In the genomic region with DNA sequence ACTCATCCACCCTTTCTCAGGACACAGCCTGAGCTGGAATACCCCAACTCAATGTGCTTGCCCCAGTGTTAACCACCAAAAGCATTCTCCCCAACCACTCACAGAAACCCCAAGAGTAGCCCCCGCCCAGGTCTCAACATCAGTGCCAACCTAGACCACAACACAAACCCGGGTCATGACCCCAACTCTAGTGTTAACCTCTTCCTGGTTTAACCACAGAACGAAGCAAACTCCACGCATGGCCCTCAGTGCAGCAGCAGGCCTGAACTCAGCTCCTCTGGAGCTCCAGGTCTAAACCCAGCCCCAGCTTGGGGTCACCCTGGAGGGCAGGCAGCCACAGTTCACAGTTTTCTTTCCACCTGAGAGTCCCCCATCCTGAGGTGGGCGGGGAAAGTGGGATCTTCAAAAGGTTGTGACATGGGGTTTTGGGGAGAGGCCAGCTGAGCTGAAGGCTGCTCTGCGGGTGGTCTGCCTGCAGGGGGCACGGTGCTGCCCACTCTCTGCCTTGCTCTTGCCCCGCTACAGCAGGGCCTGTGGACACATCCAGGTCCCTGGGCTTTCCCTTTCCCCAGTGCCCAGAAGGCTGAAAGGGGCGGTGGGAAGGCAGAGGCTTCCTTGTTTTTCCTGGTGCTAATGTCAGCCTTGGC, we compare ENCODE assay signal across 11 cellular contexts. TPM values are rescaled to one million over a fixed set of nuclear protein-coding genes. Genes with fewer than 3 reads are reported as not detected.
A peak's percentile ranks its signal among the peaks of the same experiment; 100 is the strongest.
DNase-seq lines count a peak whose midpoint lies in the region; ATAC-seq and TF ChIP-seq lines count a peak whose summit lies in the region.
"Had no signal": no experiment of that assay in that cellular context is flagged by ENCODE, and none has a peak within 500 bp of the region (broad histone marks: within the 10 kb centered on the region; RNA-seq: fewer than 3 reads in every experiment).

No MANE protein-coding gene starts in this region.

- no TSS peak for BruUV-seq in IMR-90 (replicated peaks; lab: Mats Ljungman, UMichigan)

- H3K9me1 ChIP-seq in IMR-90 (ENCODE audit: insufficient read depth, low read length): no peaks in the 10 kb centered on the region

- no peak overlapping the region for H2BK15ac ChIP-seq in IMR-90 (ENCODE audit: low read depth, low read length)

- H2AK5ac ChIP-seq in IMR-90 (ENCODE audit: low read depth, low read length): no peak overlapping the region

- DNase-seq in IMR-90 (no peak), NCI-H146 treated with DMSO at 0.1 percent for 48 hours (lab: John Stamatoyannopoulos, UW; ENCODE audit: unreplicated experiment) (no peak), mucosa of gallbladder (ENCODE audit: low spot score) (no peak)
- DNase-seq in activated CD8-positive, alpha-beta T cell treated with anti-CD3 and anti-CD28 coated beads for 36 hours: peak; percentile 71
- DNase-seq in naive thymus-derived CD4-positive, alpha-beta T cell: peak in 5 of 9 donors; percentile 13 to 28 (median 14)
- no peak for DNase-seq in effector CD8-positive, alpha-beta T cell (lab: John Stamatoyannopoulos, UW)
- DNase-seq: lower lobe of right lung; stimulated activated CD4-positive, alpha-beta T cell treated with anti-CD3 and anti-CD28 coated beads, Interleukin-2, amount 100 ng/mL, for 24 hours; T1000 had no signal

- in situ Hi-C loops in IMR-90 (cut with MboI; ENCODE audit: low sequenced_read_pairs): no loop called here

- no peak overlapping the region for H2BK5ac ChIP-seq in IMR-90 (ENCODE audit: low read depth, low read length, poor library complexity, severe bottlenecking)

- POLR2A ChIA-PET in IMR-90 (lab: Charles Lee; ENCODE audit: unreplicated experiment): no interaction called here
- POLR2A ChIA-PET in activated CD8-positive, alpha-beta T cell treated with anti-CD3 and anti-CD28 coated beads for 36 hours (lab: Charles Lee): no interaction called here
- POLR2A ChIA-PET in naive thymus-derived CD4-positive, alpha-beta T cell (lab: Charles Lee): no interaction called here

- H3K27me3 Mint-ChIP-seq in activated CD8-positive, alpha-beta T cell treated with anti-CD3 and anti-CD28 coated beads for 36 hours: peaks cover 2% of the 10 kb centered on the region
- H3K27me3 Mint-ChIP-seq in naive thymus-derived CD4-positive, alpha-beta T cell: peaks cover 0 to 4% (median 3%) of the 10 kb centered on the region in 5 donors

- CTCF ChIA-PET in IMR-90 (lab: Yijun Ruan, JAX): no interaction called here
- CTCF ChIA-PET in activated CD8-positive, alpha-beta T cell treated with anti-CD3 and anti-CD28 coated beads for 36 hours (lab: Charles Lee): interaction anchor here (3.1 kb wide), 1 partner anchor 38 kb away, joined by 25 read pairs; the partner anchor contains the start of gene NECTIN1
- CTCF ChIA-PET in naive thymus-derived CD4-positive, alpha-beta T cell (lab: Charles Lee): interaction anchor here (0.6 to 1.2 kb wide), 2 partner anchors 38 to 44 kb away, joined by 3 to 4 read pairs; no protein-coding TSS in a partner anchor

- no peak overlapping the region for H4K91ac ChIP-seq in IMR-90 (ENCODE audit: insufficient read depth, low read depth, low read length)

- dilution Hi-C loops in IMR-90 (cut with HindIII; ENCODE audit: low sequenced_read_pairs, unreplicated experiment): no loop called here

- peaks cover 20% of the 10 kb centered on the region for H3K4me1 Mint-ChIP-seq in activated CD8-positive, alpha-beta T cell treated with anti-CD3 and anti-CD28 coated beads for 36 hours (ENCODE audit: low read depth)
- peaks cover 6 to 38% (median 18%) of the 10 kb centered on the region in 7 donors for H3K4me1 Mint-ChIP-seq in naive thymus-derived CD4-positive, alpha-beta T cell

- no peaks in the 10 kb centered on the region for H3K79me1 ChIP-seq in IMR-90 (ENCODE audit: low read depth in 1 of 2, low read length in 2 of 2)

- H2BK120ac ChIP-seq in IMR-90 (ENCODE audit: low read depth, low read length): no peak overlapping the region

- no peaks in the 10 kb centered on the region for H3K9me3 Mint-ChIP-seq in activated CD8-positive, alpha-beta T cell treated with anti-CD3 and anti-CD28 coated beads for 36 hours
- no peaks in the 10 kb centered on the region for H3K9me3 Mint-ChIP-seq in naive thymus-derived CD4-positive, alpha-beta T cell

- TF ChIP-seq RAD21 in IMR-90 (IDR thresholded peaks at IDR 0.05; ENCODE audit: low read length): no peak

- no peaks in the 10 kb centered on the region for H3K4me1 ChIP-seq in IMR-90 (ENCODE audit: control insufficient read depth, insufficient read depth, low read length)
- peaks cover 7% of the 10 kb centered on the region in 2 donors for H3K4me1 ChIP-seq in naive thymus-derived CD4-positive, alpha-beta T cell (ENCODE audit: control insufficient read depth in 2 of 2, insufficient read depth in 2 of 2, low read length in 2 of 2)

- H3K27me3 ChIP-seq in IMR-90 (ENCODE audit: control insufficient read depth, insufficient read depth, low read length): peaks cover 6% of the 10 kb centered on the region; the same call in 1 of the 2 replicates
- no peaks in the 10 kb centered on the region for H3K27me3 ChIP-seq in naive thymus-derived CD4-positive, alpha-beta T cell (ENCODE audit: control insufficient read depth in 2 of 2, insufficient read depth in 2 of 2, low read length in 2 of 2)

- no peak overlapping the region for H3K14ac ChIP-seq in IMR-90 (replicated peaks; ENCODE audit: low read depth, low read length)

- no peak overlapping the region for H3K27ac Mint-ChIP-seq in activated CD8-positive, alpha-beta T cell treated with anti-CD3 and anti-CD28 coated beads for 36 hours
- H3K27ac Mint-ChIP-seq in naive thymus-derived CD4-positive, alpha-beta T cell: peak overlapping the region in 4 of 9 donors; percentile 46 to 63 (median 53)

- no peak for ATAC-seq in IMR-90 (ENCODE audit: low read depth)
- ATAC-seq in activated CD8-positive, alpha-beta T cell treated with anti-CD3 and anti-CD28 coated beads for 36 hours: peak; percentile 79
- peak; percentile 75 for ATAC-seq in naive thymus-derived CD4-positive, alpha-beta T cell
- ATAC-seq in GM18861 (IDR thresholded peaks at IDR 0.05; ENCODE audit: unreplicated experiment): no peak
- ATAC-seq: lower lobe of right lung had no signal

- no peaks in the 10 kb centered on the region for H3K9me3 ChIP-seq in IMR-90 (ENCODE audit: control insufficient read depth, insufficient read depth, low read length)
- H3K9me3 ChIP-seq in naive thymus-derived CD4-positive, alpha-beta T cell (ENCODE audit: control insufficient read depth in 2 of 3, low read length in 3 of 3): no peaks in the 10 kb centered on the region
- H3K9me3 ChIP-seq: lower lobe of right lung had no signal

- no peak overlapping the region for H3K56ac ChIP-seq in IMR-90 (ENCODE audit: extremely low read depth, insufficient read depth, low read length)

- H3K4me3 ChIP-seq in IMR-90 (ENCODE audit: insufficient read depth, low read depth, low read length): no peak overlapping the region
- no peak overlapping the region for H3K4me3 ChIP-seq in naive thymus-derived CD4-positive, alpha-beta T cell (ENCODE audit: low read length)
- H3K4me3 ChIP-seq: lower lobe of right lung had no signal

- intact Hi-C loops in IMR-90 (cut with micrococcal nuclease): no loop called here
- intact Hi-C loops in activated CD8-positive, alpha-beta T cell treated with anti-CD3 and anti-CD28 coated beads for 36 hours (cut with micrococcal nuclease): no loop called here
- intact Hi-C loops in naive thymus-derived CD4-positive, alpha-beta T cell (cut with micrococcal nuclease): loop anchor here in 1 of 2 donors (5.0 kb wide), 1 partner anchor 36 kb away; the partner anchor contains the start of gene NECTIN1

- no peak overlapping the region for H2AFZ ChIP-seq in IMR-90 (replicated peaks; ENCODE audit: low read length, poor library complexity)

- no peak overlapping the region for H3K27ac ChIP-seq in IMR-90 (ENCODE audit: insufficient read depth, low read length)
- H3K27ac ChIP-seq in naive thymus-derived CD4-positive, alpha-beta T cell (ENCODE audit: low read depth, low read length): no peak overlapping the region
- H3K27ac ChIP-seq: lower lobe of right lung had no signal

- H3K36me3 Mint-ChIP-seq in activated CD8-positive, alpha-beta T cell treated with anti-CD3 and anti-CD28 coated beads for 36 hours (ENCODE audit: low read depth): no peaks in the 10 kb centered on the region
- no peaks in the 10 kb centered on the region for H3K36me3 Mint-ChIP-seq in naive thymus-derived CD4-positive, alpha-beta T cell

- no peak overlapping the region for H4K5ac ChIP-seq in IMR-90 (ENCODE audit: low read depth, low read length)

- no peak overlapping the region for H3K4me2 ChIP-seq in IMR-90 (ENCODE audit: low read depth, low read length)

- H3K4ac ChIP-seq in IMR-90 (ENCODE audit: low read depth, low read length): no peak overlapping the region

- H4K8ac ChIP-seq in IMR-90 (ENCODE audit: low read depth in 2 of 2, low read length in 2 of 2): no peak overlapping the region

- no peak overlapping the region for H3K9ac ChIP-seq in IMR-90 (ENCODE audit: low read depth, low read length)

- H2AK9ac ChIP-seq in IMR-90 (replicated peaks; ENCODE audit: low read depth, low read length, poor library complexity): no peak overlapping the region

- no peak for TF ChIP-seq POLR2A in IMR-90 (IDR thresholded peaks at IDR 0.05; ENCODE audit: low read depth, low read length)

- 61% methylated on average over 3 of the region's 9 CpGs; no CpG with 5 or more reads in 1 of the 2 experiments for WGBS in IMR-90 (ENCODE audit: extremely low coverage in 2 of 2, insufficient read length in 1 of 2), 2 experiments

- H2BK20ac ChIP-seq in IMR-90 (ENCODE audit: low read depth, low read length): no peak overlapping the region

- no peaks in the 10 kb centered on the region for H4K20me1 ChIP-seq in IMR-90 (ENCODE audit: insufficient read depth, low read length)

- H3K23ac ChIP-seq in IMR-90 (ENCODE audit: low read depth, low read length): no peak overlapping the region

- TF ChIP-seq CTCF in GM12873 (IDR thresholded peaks at IDR 0.05; ENCODE audit: insufficient read depth, low read depth, low read length, missing control alignments) (peak; percentile 39), IMR-90 (conservative IDR thresholded peaks at IDR 0.05; ENCODE audit: low read depth, low read length) (0 out of 2 replicates have a peak, but pooled peaks have one; percentile 9)
- peak; percentile 37 for TF ChIP-seq CTCF in activated CD8-positive, alpha-beta T cell treated with anti-CD3 and anti-CD28 coated beads for 36 hours (IDR thresholded peaks at IDR 0.05)

- H3K18ac ChIP-seq in IMR-90 (ENCODE audit: low read depth, low read length): no peak overlapping the region

- no peaks in the 10 kb centered on the region for H3K36me3 ChIP-seq in IMR-90 (ENCODE audit: control insufficient read depth, insufficient read depth, low read length)
- H3K36me3 ChIP-seq in naive thymus-derived CD4-positive, alpha-beta T cell (ENCODE audit: control insufficient read depth in 2 of 3, insufficient read depth in 3 of 3, low read length in 3 of 3): no peaks in the 10 kb centered on the region
- H3K36me3 ChIP-seq: lower lobe of right lung had no signal

- H3K4me3 Mint-ChIP-seq in activated CD8-positive, alpha-beta T cell treated with anti-CD3 and anti-CD28 coated beads for 36 hours: no peak overlapping the region
- H3K4me3 Mint-ChIP-seq in naive thymus-derived CD4-positive, alpha-beta T cell: peak overlapping the region in 9 of 10 donors; percentile 25 to 76 (median 47)

RNA-seq across cellular contexts. Expression of gene NECTIN1, which starts 37.9 kb away (rescaled TPM):
- total RNA-seq in IMR-90 (2012; rRNA removed): 1.7 and 2.3 TPM in 2 replicates
- polyA plus RNA-seq in IMR-90 (2012; rRNA removed): 3.0 and 4.2 TPM in 2 replicates
- polyA plus RNA-seq in IMR-90 (2012; cell fraction: cytosol; rRNA removed): 2.8 and 3.4 TPM in 2 replicates
- polyA plus RNA-seq in IMR-90 (2012; cell fraction: nucleus; rRNA removed; ENCODE audit: low replicate concordance): 2.2 and 3.3 TPM in 2 replicates
- total RNA-seq in activated CD8-positive, alpha-beta T cell treated with anti-CD3 and anti-CD28 coated beads for 36 hours: 1 to 10 TPM; 2.6 to 3.8 TPM
- total RNA-seq in naive thymus-derived CD4-positive, alpha-beta T cell: 1 to 10 TPM in 4 of 5 experiments, under 1 TPM in 1; 0.87 to 4.2 (median 2.4) TPM
- 1 to 10 TPM in 1 of 2 donors, under 1 TPM in 1; 0.30 to 1.1 TPM for polyA plus RNA-seq in naive thymus-derived CD4-positive, alpha-beta T cell
- total RNA-seq in mucosa of gallbladder: 13.2 TPM

Comparison
In these comparisons a context has a peak if more than half of its experiments do, and no peak if none do; other contexts are left out.
1. ATAC-seq: peak in activated CD8-positive, alpha-beta T cell treated with anti-CD3 and anti-CD28 coated beads for 36 hours (single experiment) and naive thymus-derived CD4-positive, alpha-beta T cell (single experiment); none in IMR-90 (single experiment) and GM18861 (single experiment).
2. DNase-seq: peak in activated CD8-positive, alpha-beta T cell treated with anti-CD3 and anti-CD28 coated beads for 36 hours (single experiment) and naive thymus-derived CD4-positive, alpha-beta T cell (5 of 9); none in IMR-90 (single experiment), effector CD8-positive, alpha-beta T cell (single experiment), NCI-H146 treated with DMSO at 0.1 percent for 48 hours (single experiment) and mucosa of gallbladder (single experiment).
3. Peak in every context shown above with its lines, with median percentiles within 50 percentile points of each other: CTCF ChIP-seq.